8 cellular contexts compared by ENCODE assay signal in the genomic region with DNA sequence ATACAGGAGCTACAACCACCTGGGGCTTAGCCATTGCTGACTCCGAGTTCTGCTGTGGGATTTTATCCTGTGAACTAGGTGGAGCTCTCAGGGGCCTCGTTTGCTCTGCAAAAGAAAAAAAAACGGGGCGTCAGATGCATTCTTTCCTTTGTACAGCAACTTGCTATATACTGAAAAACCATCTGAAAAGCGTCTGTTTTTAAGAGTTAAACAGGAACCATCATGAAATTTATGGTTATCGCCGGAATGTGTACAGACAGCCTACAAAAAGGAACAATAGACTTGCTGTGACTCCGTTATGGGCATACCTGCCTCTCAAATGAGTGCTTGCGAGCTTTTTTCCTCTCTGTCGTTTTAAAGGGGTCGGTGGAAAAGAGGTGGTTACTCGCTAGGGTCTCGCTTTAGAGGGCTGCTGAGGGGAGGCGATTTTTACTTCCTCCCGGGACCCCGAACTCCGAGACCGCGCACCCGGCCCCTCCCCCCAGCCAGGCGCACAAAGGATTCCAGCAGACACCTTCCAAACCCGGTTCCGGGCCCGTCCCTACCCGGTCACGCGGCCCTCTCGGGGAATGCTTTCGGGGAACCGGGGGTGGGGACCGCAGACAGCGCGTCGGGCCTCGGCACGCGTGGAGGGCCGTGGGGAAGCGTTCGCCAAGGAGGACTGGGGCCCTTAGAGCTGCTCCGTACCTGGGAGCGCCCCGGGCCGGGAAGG. TPM values are rescaled to one million over a fixed set of nuclear protein-coding genes. Genes with fewer than 3 reads are reported as not detected.
A peak's percentile ranks its signal among the peaks of the same experiment; 100 is the strongest.
DNase-seq lines count a peak whose midpoint lies in the region; ATAC-seq, FAIRE-seq and TF ChIP-seq lines count a peak whose summit lies in the region.

No MANE protein-coding gene starts in this region.

- H3K4me1 Mint-ChIP-seq in activated CD4-positive, alpha-beta T cell treated with anti-CD3 and anti-CD28 coated beads, Interleukin-2, amount 10 ng/mL, durations not matched to agents 24 days and 14 days = peaks cover 12% of the 10 kb centered on the region

- TF ChIP-seq CTCF in GM12865 (IDR thresholded peaks at IDR 0.05; ENCODE audit: insufficient read depth, low read depth, low read length, missing control alignments) = no peak
- no peak for TF ChIP-seq CTCF in lung (IDR thresholded peaks at IDR 0.05; ENCODE audit: control extremely low read depth, extremely low read depth)

- H3K27me3 ChIP-seq in ectodermal cell (ENCODE audit: control insufficient read depth, insufficient read depth, low read length, poor library complexity, severe bottlenecking) (no peaks in the 10 kb centered on the region), lung (ENCODE audit: control insufficient read depth, insufficient read depth) (no peaks in the 10 kb centered on the region)

- no peaks in the 10 kb centered on the region for H3K9me3 Mint-ChIP-seq in activated CD4-positive, alpha-beta T cell treated with anti-CD3 and anti-CD28 coated beads, Interleukin-2, amount 10 ng/mL, durations not matched to agents 24 days and 14 days

- H3K9me3 ChIP-seq in ectodermal cell (ENCODE audit: control insufficient read depth, low read length) = no peaks in the 10 kb centered on the region
- H3K9me3 ChIP-seq in lung (ENCODE audit: control insufficient read depth in 2 of 2, insufficient read depth in 1 of 2, low read length in 1 of 2) = no peaks in the 10 kb centered on the region

- intact Hi-C loops in activated CD4-positive, alpha-beta T cell treated with anti-CD3 and anti-CD28 coated beads, Interleukin-2, amount 10 ng/mL, durations not matched to agents 24 days and 14 days (cut with micrococcal nuclease) = loop anchor here (1.0 to 10.0 kb wide), 8 partner anchors 41 to 605 kb away; partner anchors contain the start of genes C5orf34, NNT, TMEM267 and ZNF131

- ATAC-seq in HG02763 (IDR thresholded peaks at IDR 0.05; ENCODE audit: unreplicated experiment) (peak; percentile 29), lung (ENCODE audit: insufficient read depth, low FRiP score) (no peak)

- H3K36me3 ChIP-seq in ectodermal cell (ENCODE audit: control insufficient read depth, insufficient read depth, low read length) = peaks cover 11% of the 10 kb centered on the region
- H3K36me3 ChIP-seq in lung (ENCODE audit: control insufficient read depth in 2 of 2, insufficient read depth in 2 of 2, low read length in 2 of 2) = peaks cover 0 to 5% of the 10 kb centered on the region in 2 donors

- 0 to 1% methylated on average over 44 of the region's 44 CpGs for WGBS in ectodermal cell, 2 experiments
- 0 to 1% methylated on average over 42 to 44 of the region's 44 CpGs for WGBS in lung, 2 donors

- H3K27ac ChIP-seq in ectodermal cell (ENCODE audit: insufficient read depth, low read depth, low read length, poor library complexity, severe bottlenecking) (peak overlapping the region; percentile 95), lung (ENCODE audit: low read depth in 1 of 2, low read length in 1 of 2) (peak overlapping the region; percentile 93 to 100)

- no peak for FAIRE-seq in RCC 7860 (lab: Jason Lieb, UNC)

- peaks cover 7% of the 10 kb centered on the region for H3K36me3 Mint-ChIP-seq in activated CD4-positive, alpha-beta T cell treated with anti-CD3 and anti-CD28 coated beads, Interleukin-2, amount 10 ng/mL, durations not matched to agents 24 days and 14 days (ENCODE audit: low read depth)

- peaks cover 22% of the 10 kb centered on the region for H3K4me1 ChIP-seq in ectodermal cell (ENCODE audit: control insufficient read depth, insufficient read depth, low read length)
- peaks cover 0 to 28% of the 10 kb centered on the region in 2 donors for H3K4me1 ChIP-seq in lung (ENCODE audit: control insufficient read depth in 2 of 2, insufficient read depth in 2 of 2, low read length in 2 of 2)

- H3K27ac Mint-ChIP-seq in activated CD4-positive, alpha-beta T cell treated with anti-CD3 and anti-CD28 coated beads, Interleukin-2, amount 10 ng/mL, durations not matched to agents 24 days and 14 days = peak overlapping the region; percentile 90

- H3K4me3 ChIP-seq in GM12865 (ENCODE audit: low read depth, low read length) (peak overlapping the region; percentile 100), ectodermal cell (ENCODE audit: insufficient read depth, low read depth, low read length) (peak overlapping the region; percentile 92), lung (peak overlapping the region; percentile 95)

- peak overlapping the region; percentile 91 for H3K4me3 Mint-ChIP-seq in activated CD4-positive, alpha-beta T cell treated with anti-CD3 and anti-CD28 coated beads, Interleukin-2, amount 10 ng/mL, durations not matched to agents 24 days and 14 days

- DNase-seq in GM12865 (ENCODE audit: low read depth) (peak; percentile 54), NCI-H2107 treated with DMSO at 0.1 percent for 48 hours (lab: John Stamatoyannopoulos, UW; ENCODE audit: unreplicated experiment) (peak; percentile 30), lung (ENCODE audit: low spot score) (peak; percentile 59), RCC 7860 (ENCODE audit: low spot score) (no peak)
- DNase-seq in activated CD4-positive, alpha-beta T cell treated with anti-CD3 and anti-CD28 coated beads, Interleukin-2, amount 10 ng/mL, durations not matched to agents 24 days and 14 days = peak; percentile 87
- DNase-seq in stimulated activated CD4-positive, alpha-beta T cell treated with anti-CD3 and anti-CD28 coated beads, TNF-alpha, amount 100 ng/mL, for 24 hours (ENCODE audit: low read depth in 3 of 3) = peak; percentile 5 to 49 (median 11)

- H3K27me3 Mint-ChIP-seq in activated CD4-positive, alpha-beta T cell treated with anti-CD3 and anti-CD28 coated beads, Interleukin-2, amount 10 ng/mL, durations not matched to agents 24 days and 14 days = peaks cover 9% of the 10 kb centered on the region

RNA-seq across cellular contexts. Expression of gene PAIP1, which starts 0.8 kb away (rescaled TPM):
- 60.2 and 64.1 TPM in 2 replicates for total RNA-seq in activated CD4-positive, alpha-beta T cell treated with anti-CD3 and anti-CD28 coated beads, Interleukin-2, amount 10 ng/mL, durations not matched to agents 24 days and 14 days
- 109 TPM for polyA plus RNA-seq in ectodermal cell (2013, experiment 1 of 4)
- 115 TPM for polyA plus RNA-seq in ectodermal cell (2013, experiment 2 of 4)
- 110 TPM for polyA plus RNA-seq in ectodermal cell (2013, experiment 3 of 4)
- polyA plus RNA-seq in ectodermal cell (2013, experiment 4 of 4) = 120 TPM
- 10 to 100 TPM; 62.6 to 91.1 TPM for total RNA-seq in lung
- polyA plus RNA-seq in lung = 10 to 100 TPM; 46.1 to 47.3 TPM

RNA-seq across cellular contexts. Expression of gene C5orf34, which starts 41.1 kb away (rescaled TPM):
- 6.8 and 8.7 TPM in 2 replicates for total RNA-seq in activated CD4-positive, alpha-beta T cell treated with anti-CD3 and anti-CD28 coated beads, Interleukin-2, amount 10 ng/mL, durations not matched to agents 24 days and 14 days
- 11.9 TPM for polyA plus RNA-seq in ectodermal cell (2013, experiment 1 of 4)
- polyA plus RNA-seq in ectodermal cell (2013, experiment 2 of 4) = 15.2 TPM
- polyA plus RNA-seq in ectodermal cell (2013, experiment 3 of 4) = 10.4 TPM
- polyA plus RNA-seq in ectodermal cell (2013, experiment 4 of 4) = 9.4 TPM
- 1 to 10 TPM; 1.7 to 5.9 TPM for total RNA-seq in lung
- polyA plus RNA-seq in lung = 1 to 10 TPM; 1.1 to 1.5 TPM

RNA-seq across cellular contexts. Expression of gene NNT, which starts 46.9 kb away (rescaled TPM):
- 52.2 and 59.1 TPM in 2 replicates for total RNA-seq in activated CD4-positive, alpha-beta T cell treated with anti-CD3 and anti-CD28 coated beads, Interleukin-2, amount 10 ng/mL, durations not matched to agents 24 days and 14 days
- polyA plus RNA-seq in ectodermal cell (2013, experiment 1 of 4) = 23.4 TPM
- polyA plus RNA-seq in ectodermal cell (2013, experiment 2 of 4) = 21.9 TPM
- 18.6 TPM for polyA plus RNA-seq in ectodermal cell (2013, experiment 3 of 4)
- polyA plus RNA-seq in ectodermal cell (2013, experiment 4 of 4) = 18.7 TPM
- 10 to 100 TPM; 54.2 to 96.9 TPM for total RNA-seq in lung
- polyA plus RNA-seq in lung = 10 to 100 TPM in 1 of 2 donors, 1 to 10 TPM in 1; 8.5 to 15.7 TPM
